In the genomic region with DNA sequence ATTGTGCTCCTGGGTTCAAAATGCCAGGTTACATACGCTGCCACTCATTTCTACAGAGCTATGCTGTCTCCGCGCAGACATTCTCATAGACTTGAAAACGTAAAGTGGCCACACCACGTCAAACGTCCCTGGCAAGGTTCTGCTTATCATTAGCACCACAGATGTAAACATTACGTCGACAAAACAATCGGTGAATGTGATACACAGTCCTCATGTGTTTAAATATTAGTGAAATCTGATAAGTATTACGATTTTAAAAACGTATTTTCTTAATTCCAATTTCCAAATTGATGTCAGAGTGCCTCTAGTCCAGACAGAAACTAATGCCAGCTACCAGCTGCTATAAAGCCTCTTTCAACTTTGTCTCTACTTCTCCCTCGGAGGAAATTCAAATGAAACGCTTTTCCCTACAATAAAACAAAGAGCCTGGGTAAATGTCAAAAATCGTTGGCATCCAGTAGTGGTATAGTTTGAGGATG, we compare ENCODE assay signal across 8 cellular contexts. TPM values are rescaled to one million over a fixed set of nuclear protein-coding genes. Genes with fewer than 3 reads are reported as not detected.
A peak's percentile ranks its signal among the peaks of the same experiment; 100 is the strongest.
DNase-seq lines count a peak whose midpoint lies in the region; ATAC-seq and TF ChIP-seq lines count a peak whose summit lies in the region.

No MANE protein-coding gene starts in this region.

- H3K27ac Mint-ChIP-seq in CD4-positive, CD25-positive, alpha-beta regulatory T cell: peak overlapping the region; percentile 97 to 98 (median 97)
- peak overlapping the region; percentile 97 to 99 (median 98) for H3K27ac Mint-ChIP-seq in IgD-negative memory B cell

- intact Hi-C loops in right lobe of liver (cut with DNase I) (no loop called here), testis (cut with DNase I; ENCODE audit: low total_unique reads) (no loop called here)

- peak overlapping the region; percentile 100 for H3K4me3 ChIP-seq in CD4-positive, CD25-positive, alpha-beta regulatory T cell (ENCODE audit: low read depth, low read length)
- H3K4me3 ChIP-seq in choroid plexus epithelial cell (ENCODE audit: low read depth, low read length) (peak overlapping the region; percentile 87), right lobe of liver (peak overlapping the region; percentile 71 to 86 (median 72)), testis (peak overlapping the region; percentile 88 to 95)

- peak overlapping the region; percentile 95 for H3K27ac ChIP-seq in CD4-positive, CD25-positive, alpha-beta regulatory T cell (ENCODE audit: insufficient read depth, low read length, poor library complexity, severe bottlenecking)
- H3K27ac ChIP-seq in right lobe of liver: peak overlapping the region; percentile 70 to 92 (median 76)
- H3K27ac ChIP-seq in testis: peak overlapping the region; percentile 87 to 92

- WGBS in right lobe of liver (ENCODE audit: insufficient coverage, low coverage, low lambda C conversion rate, missing lambda C conversion rate): 2% methylated on average over 14 of the region's 14 CpGs
- 2 to 3% methylated on average over 14 of the region's 14 CpGs for WGBS in testis, 2 donors

- no peaks in the 10 kb centered on the region for H3K9me3 ChIP-seq in CD4-positive, CD25-positive, alpha-beta regulatory T cell (ENCODE audit: control insufficient read depth in 2 of 2, low read length in 2 of 2)
- H3K9me3 ChIP-seq in right lobe of liver (no peaks in the 10 kb centered on the region), testis (no peaks in the 10 kb centered on the region)

- H3K27me3 ChIP-seq in CD4-positive, CD25-positive, alpha-beta regulatory T cell (ENCODE audit: control insufficient read depth, insufficient read depth, low read length): no peaks in the 10 kb centered on the region
- H3K27me3 ChIP-seq in right lobe of liver: no peaks in the 10 kb centered on the region
- H3K27me3 ChIP-seq in testis: no peaks in the 10 kb centered on the region

- H3K4me1 Mint-ChIP-seq in CD4-positive, CD25-positive, alpha-beta regulatory T cell: peaks cover 7 to 42% (median 39%) of the 10 kb centered on the region in 4 donors
- H3K4me1 Mint-ChIP-seq in IgD-negative memory B cell: peaks cover 32 to 42% (median 34%) of the 10 kb centered on the region in 3 donors

- H3K9me3 Mint-ChIP-seq in CD4-positive, CD25-positive, alpha-beta regulatory T cell: peaks cover 0 to 4% (median 0%) of the 10 kb centered on the region in 7 donors
- H3K9me3 Mint-ChIP-seq in IgD-negative memory B cell: no peaks in the 10 kb centered on the region

- peaks cover 17% of the 10 kb centered on the region for H3K36me3 ChIP-seq in CD4-positive, CD25-positive, alpha-beta regulatory T cell (ENCODE audit: control insufficient read depth, insufficient read depth, low read length)
- H3K36me3 ChIP-seq in right lobe of liver (no peaks in the 10 kb centered on the region), testis (ENCODE audit: low read depth, missing control alignments) (no peaks in the 10 kb centered on the region)

- H3K4me1 ChIP-seq in CD4-positive, CD25-positive, alpha-beta regulatory T cell (ENCODE audit: control insufficient read depth, insufficient read depth, low read length, poor library complexity, severe bottlenecking): peaks cover 55% of the 10 kb centered on the region
- H3K4me1 ChIP-seq in right lobe of liver: no peaks in the 10 kb centered on the region
- peaks cover 4% of the 10 kb centered on the region for H3K4me1 ChIP-seq in testis

- no peak for TF ChIP-seq POLR2A in right lobe of liver (IDR thresholded peaks at IDR 0.05)
- TF ChIP-seq POLR2A in testis (IDR thresholded peaks at IDR 0.05): no peak

- peak overlapping the region; percentile 93 to 99 (median 94) for H3K4me3 Mint-ChIP-seq in CD4-positive, CD25-positive, alpha-beta regulatory T cell
- peak overlapping the region; percentile 98 to 99 (median 99) for H3K4me3 Mint-ChIP-seq in IgD-negative memory B cell

- H3K27me3 Mint-ChIP-seq in CD4-positive, CD25-positive, alpha-beta regulatory T cell: peaks cover 7% of the 10 kb centered on the region
- no peaks in the 10 kb centered on the region for H3K27me3 Mint-ChIP-seq in IgD-negative memory B cell

- no peak for TF ChIP-seq CTCF in choroid plexus epithelial cell (conservative IDR thresholded peaks at IDR 0.05; ENCODE audit: low read depth, low read length)
- TF ChIP-seq CTCF in right lobe of liver (IDR thresholded peaks at IDR 0.05): no peak
- TF ChIP-seq CTCF in testis (IDR thresholded peaks at IDR 0.05): no peak

- H3K36me3 Mint-ChIP-seq in CD4-positive, CD25-positive, alpha-beta regulatory T cell: peaks cover 29% of the 10 kb centered on the region
- peaks cover 9% of the 10 kb centered on the region for H3K36me3 Mint-ChIP-seq in IgD-negative memory B cell

- peak; percentile 53 to 89 (median 81) for DNase-seq in CD4-positive, CD25-positive, alpha-beta regulatory T cell
- DNase-seq in SKM-1 (lab: John Stamatoyannopoulos, UW; ENCODE audit: unreplicated experiment) (peak; percentile 40), choroid plexus epithelial cell (ENCODE audit: low read depth) (peak; percentile 75), right lobe of liver (no peak), testis (peak; percentile 36), cerebellum (ENCODE audit: low spot score) (no peak)

- ATAC-seq in CD4-positive, CD25-positive, alpha-beta regulatory T cell (ENCODE audit: low read depth in 2 of 2): peak; percentile 19 to 29
- peak; percentile 22 for ATAC-seq in GM19324 (IDR thresholded peaks at IDR 0.05; ENCODE audit: low FRiP score, unreplicated experiment)
- peak in 1 of 4 donors; percentile 26 for ATAC-seq in right lobe of liver

RNA-seq across cellular contexts. Expression of a gene that starts 1.1 kb away (rescaled TPM):
- total RNA-seq in CD4-positive, CD25-positive, alpha-beta regulatory T cell: 542 TPM
- 100 to 1,000 TPM in 2 of 4 donors, 10 to 100 TPM in 2; 97.1 to 116 (median 106) TPM for polyA plus RNA-seq in CD4-positive, CD25-positive, alpha-beta regulatory T cell
- polyA plus RNA-seq in IgD-negative memory B cell (71.9 TPM), testis (ENCODE audit: insufficient read depth, low read depth, low replicate concordance) (18.1 TPM)
- total RNA-seq in right lobe of liver (1 to 10 TPM; 1.7 to 8.7 (median 5.1) TPM), testis (10 to 100 TPM; 10.4 to 10.6 TPM), cerebellum (13.6 TPM)

Comparison
In these comparisons a context has a peak if more than half of its experiments do, and no peak if none do; other contexts are left out.
1. DNase-seq: peak in CD4-positive, CD25-positive, alpha-beta regulatory T cell (3 of 3), SKM-1 (single experiment), choroid plexus epithelial cell (single experiment) and testis (single experiment); none in right lobe of liver (0 of 3) and cerebellum (single experiment).
2. RNA of a gene that starts 1.1 kb away (total RNA-seq): 542 TPM in CD4-positive, CD25-positive, alpha-beta regulatory T cell (single experiment); 13.6 TPM in cerebellum (single experiment), 10.4 to 10.6 TPM in testis and 1.7 to 8.7 TPM in right lobe of liver; every median in the first group is over 10 times any median in the second.
3. Peak in every context shown above with its lines, with median percentiles within 50 percentile points of each other: H3K27ac ChIP-seq and H3K4me3 ChIP-seq.